ENCODE assay signal across 8 cellular contexts in the genomic region with DNA sequence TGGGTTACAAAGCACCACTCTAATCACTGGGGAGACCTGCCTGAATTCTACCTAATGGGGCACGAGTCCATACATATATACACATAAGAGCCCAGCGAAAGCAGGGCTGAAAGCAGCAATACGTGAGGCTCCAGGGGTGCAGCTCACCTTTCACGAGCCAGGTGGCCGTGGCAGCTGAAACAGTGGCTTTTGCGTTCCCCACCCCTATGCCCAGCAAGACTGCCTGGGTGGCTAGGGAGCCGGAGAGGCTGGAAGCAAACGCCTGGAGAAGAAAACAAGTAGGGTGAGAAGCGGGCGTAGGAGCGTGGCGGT. TPM values are rescaled to one million over a fixed set of nuclear protein-coding genes. Genes with fewer than 3 reads are reported as not detected.
DNase-seq lines count a peak whose midpoint lies in the region; ATAC-seq and TF ChIP-seq lines count a peak whose summit lies in the region.

No MANE protein-coding gene starts in this region.

- ATAC-seq in central memory CD8-positive, alpha-beta T cell (replicated peaks; ENCODE audit: extremely low read depth, poor library complexity, severe bottlenecking) = peak; percentile 38
- ATAC-seq in naive thymus-derived CD4-positive, alpha-beta T cell = peak; percentile 25

- no peaks in the 10 kb centered on the region for H3K9me3 Mint-ChIP-seq in central memory CD8-positive, alpha-beta T cell
- H3K9me3 Mint-ChIP-seq in naive thymus-derived CD4-positive, alpha-beta T cell = peaks cover 0 to 5% (median 0%) of the 10 kb centered on the region in 11 donors

- peaks cover 46% of the 10 kb centered on the region for H3K4me1 Mint-ChIP-seq in central memory CD8-positive, alpha-beta T cell
- peaks cover 27 to 68% (median 53%) of the 10 kb centered on the region in 7 donors for H3K4me1 Mint-ChIP-seq in naive thymus-derived CD4-positive, alpha-beta T cell

- H3K27ac ChIP-seq in HUES6 (ENCODE audit: low read depth, low read length) = peak overlapping the region; percentile 92
- peak overlapping the region; percentile 93 for H3K27ac ChIP-seq in naive thymus-derived CD4-positive, alpha-beta T cell (ENCODE audit: low read depth, low read length)

- peaks cover 9% of the 10 kb centered on the region for H3K36me3 Mint-ChIP-seq in central memory CD8-positive, alpha-beta T cell (ENCODE audit: insufficient read depth)
- peaks cover 0 to 13% (median 3%) of the 10 kb centered on the region in 5 donors for H3K36me3 Mint-ChIP-seq in naive thymus-derived CD4-positive, alpha-beta T cell

- H3K9ac ChIP-seq in HUES6 (ENCODE audit: low read length) = peak overlapping the region; percentile 89

- intact Hi-C loops in naive thymus-derived CD4-positive, alpha-beta T cell (cut with micrococcal nuclease) = loop anchor here in 1 of 2 donors (2.0 to 5.0 kb wide), 2 partner anchors 189 to 360 kb away; no protein-coding TSS in a partner anchor

- CTCF ChIA-PET in naive thymus-derived CD4-positive, alpha-beta T cell (lab: Charles Lee) = no interaction called here

- TF ChIP-seq CTCF in GM12875 (IDR thresholded peaks at IDR 0.05; ENCODE audit: borderline replicate concordance, insufficient read depth, low read depth, low read length) = no peak

- H3K9me3 ChIP-seq in HUES6 (ENCODE audit: control insufficient read depth, insufficient read depth, low read depth, low read length) = no peaks in the 10 kb centered on the region; the same call in 1 of the 2 replicates
- no peaks in the 10 kb centered on the region for H3K9me3 ChIP-seq in naive thymus-derived CD4-positive, alpha-beta T cell (ENCODE audit: control insufficient read depth in 2 of 3, low read length in 3 of 3)

- H3K4me3 ChIP-seq in GM12875 (ENCODE audit: low read depth, low read length) (peak overlapping the region; percentile 74), HUES6 (ENCODE audit: low read depth, low read length) (peak overlapping the region; percentile 79)
- peak overlapping the region; percentile 77 for H3K4me3 ChIP-seq in naive thymus-derived CD4-positive, alpha-beta T cell (ENCODE audit: low read length)

- H3K4me3 Mint-ChIP-seq in central memory CD8-positive, alpha-beta T cell = peak overlapping the region; percentile 85
- peak overlapping the region; percentile 83 to 98 (median 92) for H3K4me3 Mint-ChIP-seq in naive thymus-derived CD4-positive, alpha-beta T cell

- peaks cover 8% of the 10 kb centered on the region; the same call in 1 of the 2 replicates for H3K36me3 ChIP-seq in HUES6 (ENCODE audit: control insufficient read depth, insufficient read depth, low read length)
- H3K36me3 ChIP-seq in naive thymus-derived CD4-positive, alpha-beta T cell (ENCODE audit: control insufficient read depth in 2 of 3, insufficient read depth in 3 of 3, low read length in 3 of 3) = peaks cover 0 to 12% (median 0%) of the 10 kb centered on the region in 3 experiments

- POLR2A ChIA-PET in naive thymus-derived CD4-positive, alpha-beta T cell (lab: Charles Lee) = interaction anchor here (0.6 to 2.9 kb wide), 10 partner anchors 20 to 366 kb away, joined by 3 to 22 read pairs (median 6); partner anchors contain the start of genes ARMC5 and ZNF267

- H3K27ac Mint-ChIP-seq in central memory CD8-positive, alpha-beta T cell (ENCODE audit: low read depth) = peak overlapping the region; percentile 93
- peak overlapping the region; percentile 93 to 98 (median 96) for H3K27ac Mint-ChIP-seq in naive thymus-derived CD4-positive, alpha-beta T cell

- no peak for DNase-seq in central memory CD8-positive, alpha-beta T cell (ENCODE audit: low spot score in 2 of 2)
- no peak for DNase-seq in naive thymus-derived CD4-positive, alpha-beta T cell
- DNase-seq in NCI-H1105 (lab: John Stamatoyannopoulos, UW) (no peak), SHP77 treated with DMSO at 0.1 percent for 48 hours (lab: John Stamatoyannopoulos, UW) (no peak), NCI-H345 treated with DMSO at 0.1 percent for 48 hours (lab: John Stamatoyannopoulos, UW; ENCODE audit: unreplicated experiment) (no peak), dedifferentiated amniotic fluid mesenchymal stem cell (ENCODE audit: extremely low spot score) (no peak)

- H3K27me3 Mint-ChIP-seq in central memory CD8-positive, alpha-beta T cell = no peaks in the 10 kb centered on the region
- H3K27me3 Mint-ChIP-seq in naive thymus-derived CD4-positive, alpha-beta T cell = no peaks in the 10 kb centered on the region

- H3K4me1 ChIP-seq in HUES6 (ENCODE audit: control insufficient read depth, insufficient read depth, low read length) = peaks cover 11% of the 10 kb centered on the region
- H3K4me1 ChIP-seq in naive thymus-derived CD4-positive, alpha-beta T cell (ENCODE audit: control insufficient read depth in 2 of 2, insufficient read depth in 2 of 2, low read length in 2 of 2) = peaks cover 27% of the 10 kb centered on the region in 2 donors

- H3K27me3 ChIP-seq in HUES6 (ENCODE audit: control insufficient read depth, insufficient read depth, low read length) = no peaks in the 10 kb centered on the region
- no peaks in the 10 kb centered on the region for H3K27me3 ChIP-seq in naive thymus-derived CD4-positive, alpha-beta T cell (ENCODE audit: control insufficient read depth in 2 of 2, insufficient read depth in 2 of 2, low read length in 2 of 2)

RNA-seq across cellular contexts. Expression of gene RUSF1, which starts 0.6 kb away (rescaled TPM):
- 100 to 1,000 TPM in 2 of 5 experiments, 10 to 100 TPM in 3; 47.3 to 118 (median 89.5) TPM for total RNA-seq in naive thymus-derived CD4-positive, alpha-beta T cell
- 10 to 100 TPM; 22.8 to 30.1 TPM for polyA plus RNA-seq in naive thymus-derived CD4-positive, alpha-beta T cell

RNA-seq across cellular contexts. Expression of gene AHSP, which starts 20.1 kb away (rescaled TPM):
- not detected for total RNA-seq in naive thymus-derived CD4-positive, alpha-beta T cell
- not detected for polyA plus RNA-seq in naive thymus-derived CD4-positive, alpha-beta T cell

RNA-seq across cellular contexts. Expression of gene SLC5A2, which starts 24.6 kb away (rescaled TPM):
- total RNA-seq in naive thymus-derived CD4-positive, alpha-beta T cell = 1 to 10 TPM in 4 of 5 experiments, under 1 TPM in 1; 0.12 to 5.5 (median 3.7) TPM
- polyA plus RNA-seq in naive thymus-derived CD4-positive, alpha-beta T cell = 1 to 10 TPM; 2.4 to 3.3 TPM

RNA-seq across cellular contexts. Expression of gene TGFB1I1, which starts 35.6 kb away (rescaled TPM):
- 1 to 10 TPM in 1 of 5 experiments, under 1 TPM in 4; 0.29 to 1.5 (median 0.57) TPM for total RNA-seq in naive thymus-derived CD4-positive, alpha-beta T cell
- polyA plus RNA-seq in naive thymus-derived CD4-positive, alpha-beta T cell = under 1 TPM; 0.32 to 0.44 TPM

RNA-seq across cellular contexts. Expression of gene ARMC5, which starts 48.3 kb away (rescaled TPM):
- 10 to 100 TPM in 3 of 5 experiments, 1 to 10 TPM in 2; 8.5 to 14.4 (median 11.5) TPM for total RNA-seq in naive thymus-derived CD4-positive, alpha-beta T cell
- 10 to 100 TPM in 1 of 2 donors, 1 to 10 TPM in 1; 6.2 to 12.1 TPM for polyA plus RNA-seq in naive thymus-derived CD4-positive, alpha-beta T cell
